In the genomic region with DNA sequence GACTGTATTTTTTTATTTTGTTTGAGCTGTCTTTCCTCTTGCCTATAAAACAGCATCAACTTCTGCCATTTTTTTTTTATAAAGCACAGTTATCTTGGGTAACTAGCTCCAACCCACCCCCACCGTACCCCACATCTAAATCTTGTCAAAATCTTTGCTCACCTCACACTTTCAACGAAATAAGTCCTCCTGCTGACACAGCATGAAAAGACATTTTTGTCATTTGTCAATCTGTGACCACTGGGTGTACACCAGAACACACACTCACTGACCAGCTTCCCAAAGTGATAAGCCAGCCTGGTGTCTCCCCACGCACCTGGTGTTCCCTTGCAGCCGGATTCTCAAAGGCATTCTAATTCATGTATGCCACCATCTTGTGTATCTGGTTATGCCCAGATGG, we compare ENCODE assay signal across 30 cellular contexts. TPM values are rescaled to one million over a fixed set of nuclear protein-coding genes. Genes with fewer than 3 reads are reported as not detected.
"Had no signal": no experiment of that assay in that cellular context is flagged by ENCODE, and none has a peak within 500 bp of the region (broad histone marks: within the 10 kb centered on the region; RNA-seq: fewer than 3 reads in every experiment).

No MANE protein-coding gene starts in this region.

- H3K36me3 ChIP-seq: ascending aorta, breast epithelium, gastrocnemius medialis, heart left ventricle had no signal

- H3K27me3 ChIP-seq: ascending aorta, breast epithelium, dorsolateral prefrontal cortex, gastrocnemius medialis, heart left ventricle had no signal

- H3K9me3 ChIP-seq: ascending aorta, breast epithelium, gastrocnemius medialis, heart left ventricle had no signal

- H3K9me3 Mint-ChIP-seq: activated CD4-positive, alpha-beta memory T cell treated with anti-CD3 and anti-CD28 coated beads, Interleukin-2, amount 10 ng/mL, durations not matched to agents 7 days and 5 days; activated CD4-positive, alpha-beta T cell treated with anti-CD3 and anti-CD28 coated beads, Interleukin-2, amount 10 ng/mL, durations not matched to agents 7 days and 5 days; activated naive CD4-positive, alpha-beta T cell treated with anti-CD3 and anti-CD28 coated beads, Interleukin-2, amount 10 ng/mL, durations not matched to agents 7 days and 5 days; activated T-cell treated with anti-CD3 and anti-CD28 coated beads, Interleukin-2, amount 50 U/mL, for 24 hours; activated T-cell treated with anti-CD3 and anti-CD28 coated beads, Interleukin-2, amount 50 U/mL, for 72 hours; brain; central memory CD8-positive, alpha-beta T cell; dendritic cell treated with granulocyte-macrophage colony-stimulating factor and Interleukin-4, amounts not matched to agents 40 ng/mL and 50 ng/mL, for 4 days; endodermal cell had no signal

- H3K4me1 ChIP-seq: ascending aorta, breast epithelium, foreskin keratinocyte had no signal

- H3K27ac ChIP-seq: ascending aorta, breast epithelium, coronary artery, dorsolateral prefrontal cortex, foreskin keratinocyte, gastrocnemius medialis, heart left ventricle had no signal

- H3K4me1 Mint-ChIP-seq: activated CD4-positive, alpha-beta memory T cell treated with anti-CD3 and anti-CD28 coated beads, Interleukin-2, amount 10 ng/mL, durations not matched to agents 7 days and 5 days; activated CD4-positive, alpha-beta T cell treated with anti-CD3 and anti-CD28 coated beads for 36 hours; activated CD4-positive, alpha-beta T cell treated with anti-CD3 and anti-CD28 coated beads, Interleukin-2, amount 10 ng/mL, durations not matched to agents 7 days and 5 days; activated naive CD4-positive, alpha-beta T cell treated with anti-CD3 and anti-CD28 coated beads, Interleukin-2, amount 10 ng/mL, durations not matched to agents 7 days and 5 days; activated naive CD8-positive, alpha-beta T cell treated with anti-CD3 and anti-CD28 coated beads, Interleukin-2, amount 10 ng/mL, durations not matched to agents 7 days and 5 days; central memory CD8-positive, alpha-beta T cell had no signal

- H3K27me3 Mint-ChIP-seq: activated CD4-positive, alpha-beta T cell treated with anti-CD3 and anti-CD28 coated beads for 36 hours; activated naive CD4-positive, alpha-beta T cell treated with anti-CD3 and anti-CD28 coated beads, Interleukin-2, amount 10 ng/mL, durations not matched to agents 7 days and 5 days; activated naive CD8-positive, alpha-beta T cell treated with anti-CD3 and anti-CD28 coated beads, Interleukin-2, amount 10 ng/mL, durations not matched to agents 7 days and 5 days; activated T-cell treated with anti-CD3 and anti-CD28 coated beads, Interleukin-2, amount 50 U/mL, for 24 hours; brain; central memory CD8-positive, alpha-beta T cell had no signal

- H3K27ac Mint-ChIP-seq: activated CD4-positive, alpha-beta memory T cell treated with anti-CD3 and anti-CD28 coated beads, Interleukin-2, amount 10 ng/mL, durations not matched to agents 7 days and 5 days; activated CD4-positive, alpha-beta T cell treated with anti-CD3 and anti-CD28 coated beads for 36 hours; activated CD4-positive, alpha-beta T cell treated with anti-CD3 and anti-CD28 coated beads, Interleukin-2, amount 10 ng/mL, durations not matched to agents 7 days and 5 days; activated naive CD4-positive, alpha-beta T cell treated with anti-CD3 and anti-CD28 coated beads, Interleukin-2, amount 10 ng/mL, durations not matched to agents 7 days and 5 days; activated naive CD4-positive, alpha-beta T cell treated with anti-CD3 and anti-CD28 coated beads, Interleukin-2, amount 50 U/mL, for 72 hours; activated naive CD8-positive, alpha-beta T cell treated with anti-CD3 and anti-CD28 coated beads, Interleukin-2, amount 10 ng/mL, durations not matched to agents 7 days and 5 days; activated T-cell treated with anti-CD3 and anti-CD28 coated beads, Interleukin-2, amount 50 U/mL, for 24 hours; activated T-cell treated with anti-CD3 and anti-CD28 coated beads, Interleukin-2, amount 50 U/mL, for 72 hours; dendritic cell treated with granulocyte-macrophage colony-stimulating factor and Interleukin-4, amounts not matched to agents 40 ng/mL and 50 ng/mL, for 4 days; endodermal cell had no signal

- ATAC-seq: activated CD4-positive, alpha-beta T cell treated with anti-CD3 and anti-CD28 coated beads for 36 hours; activated naive CD4-positive, alpha-beta T cell treated with anti-CD3 and anti-CD28 coated beads, Interleukin-2, amount 50 U/mL, for 72 hours; activated T-cell treated with anti-CD3 and anti-CD28 coated beads, Interleukin-2, amount 50 U/mL, for 72 hours; esophagus mucosa; foreskin keratinocyte; gastrocnemius medialis; heart left ventricle had no signal

- DNase-seq: activated CD4-positive, alpha-beta memory T cell treated with anti-CD3 and anti-CD28 coated beads, Interleukin-2, amount 10 ng/mL, durations not matched to agents 7 days and 5 days; activated CD4-positive, alpha-beta T cell treated with anti-CD3 and anti-CD28 coated beads for 36 hours; activated CD4-positive, alpha-beta T cell treated with anti-CD3 and anti-CD28 coated beads, Interleukin-2, amount 10 ng/mL, durations not matched to agents 7 days and 5 days; activated CD4-positive, alpha-beta T cell treated with anti-CD3 and anti-CD28 coated beads, Interleukin-2, amount 50 U/mL, for 4 hours; activated CD4-positive, CD25-positive, alpha-beta regulatory T cell; activated CD4-positive, CD25-positive, alpha-beta regulatory T cell treated with anti-CD3 and anti-CD28 coated beads, Interleukin-2, amount 50 U/mL, for 72 hours; activated CD8-positive, alpha-beta memory T cell treated with anti-CD3 and anti-CD28 coated beads, Interleukin-2, amount 50 U/mL, for 48 hours; activated gamma-delta T cell; activated naive CD4-positive, alpha-beta T cell; activated naive CD4-positive, alpha-beta T cell treated with anti-CD3 and anti-CD28 coated beads, Interleukin-2, amount 10 ng/mL, durations not matched to agents 7 days and 5 days; activated naive CD8-positive, alpha-beta T cell treated with anti-CD3 and anti-CD28 coated beads, Interleukin-2, amount 10 ng/mL, durations not matched to agents 7 days and 5 days; activated T-cell treated with anti-CD3 and anti-CD28 coated beads for 4 hours; activated T-cell treated with anti-CD3 and anti-CD28 coated beads, Interleukin-2, amount 50 U/mL, for 24 hours; activated T-cell treated with anti-CD3 and anti-CD28 coated beads, Interleukin-2, amount 50 U/mL, for 72 hours; dorsolateral prefrontal cortex; effector memory CD4-positive, alpha-beta T cell; endodermal cell; foreskin keratinocyte; gastrocnemius medialis; glutamatergic neuron; heart left ventricle; T-helper 2 cell had no signal

- H3K4me3 ChIP-seq: ascending aorta, breast epithelium, coronary artery, dorsolateral prefrontal cortex, gastrocnemius medialis, heart left ventricle had no signal

- H3K36me3 Mint-ChIP-seq: activated naive CD4-positive, alpha-beta T cell treated with anti-CD3 and anti-CD28 coated beads, Interleukin-2, amount 10 ng/mL, durations not matched to agents 7 days and 5 days; activated naive CD4-positive, alpha-beta T cell treated with anti-CD3 and anti-CD28 coated beads, Interleukin-2, amount 50 U/mL, for 72 hours; activated naive CD8-positive, alpha-beta T cell treated with anti-CD3 and anti-CD28 coated beads, Interleukin-2, amount 10 ng/mL, durations not matched to agents 7 days and 5 days; brain had no signal

- H3K4me3 Mint-ChIP-seq: activated CD4-positive, alpha-beta memory T cell treated with anti-CD3 and anti-CD28 coated beads, Interleukin-2, amount 10 ng/mL, durations not matched to agents 7 days and 5 days; activated CD4-positive, alpha-beta T cell treated with anti-CD3 and anti-CD28 coated beads for 36 hours; activated CD4-positive, alpha-beta T cell treated with anti-CD3 and anti-CD28 coated beads, Interleukin-2, amount 10 ng/mL, durations not matched to agents 7 days and 5 days; activated naive CD4-positive, alpha-beta T cell treated with anti-CD3 and anti-CD28 coated beads, Interleukin-2, amount 10 ng/mL, durations not matched to agents 7 days and 5 days; activated naive CD8-positive, alpha-beta T cell treated with anti-CD3 and anti-CD28 coated beads, Interleukin-2, amount 10 ng/mL, durations not matched to agents 7 days and 5 days; activated T-cell treated with anti-CD3 and anti-CD28 coated beads, Interleukin-2, amount 50 U/mL, for 24 hours; activated T-cell treated with anti-CD3 and anti-CD28 coated beads, Interleukin-2, amount 50 U/mL, for 72 hours; brain; central memory CD8-positive, alpha-beta T cell; dendritic cell treated with granulocyte-macrophage colony-stimulating factor and Interleukin-4, amounts not matched to agents 40 ng/mL and 50 ng/mL, for 4 days; endodermal cell had no signal

RNA-seq across cellular contexts. Expression of gene TECTA, which starts 1.7 kb away (rescaled TPM):
- total RNA-seq: ascending aorta had no signal
